Comparison of ENCODE assay signal across 8 cellular contexts in the genomic region with DNA sequence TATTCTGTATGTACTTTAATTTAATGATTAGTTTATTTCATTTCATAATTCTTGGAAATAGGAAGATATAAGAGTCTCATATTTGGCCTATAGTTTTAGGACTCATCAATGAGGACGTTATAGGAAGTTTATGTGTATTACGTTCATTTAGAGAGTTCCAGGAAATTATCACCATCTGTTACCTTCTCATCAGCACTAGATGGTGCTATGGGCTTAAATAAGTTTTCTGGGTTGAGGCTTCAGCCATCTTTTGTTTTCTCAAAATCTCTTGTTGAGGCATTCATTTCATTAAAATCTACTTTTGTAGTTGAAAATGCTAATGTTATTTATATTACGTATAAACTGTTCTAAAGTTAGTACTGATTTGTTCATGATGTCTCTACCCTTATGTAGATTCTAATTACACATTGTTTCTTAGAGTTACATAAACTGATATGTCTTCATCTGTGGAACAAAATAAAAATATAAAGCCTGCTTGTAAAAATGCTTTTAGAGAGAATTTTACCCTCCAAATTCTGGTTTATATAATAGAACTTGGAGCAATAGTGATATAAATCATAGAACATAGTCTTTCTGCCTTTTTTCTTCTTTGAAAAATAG.
A peak's percentile ranks its signal among the peaks of the same experiment; 100 is the strongest.
DNase-seq lines count a peak whose midpoint lies in the region; ATAC-seq lines count a peak whose summit lies in the region.

No MANE protein-coding gene starts in this region.

- H3K36me3 Mint-ChIP-seq in activated T-helper 17 cell treated with anti-CD3 and anti-CD28 coated beads, Interleukin-2, amount 50 U/mL, for 72 hours (ENCODE audit: low read depth): no peaks in the 10 kb centered on the region
- H3K36me3 Mint-ChIP-seq in activated T-cell treated with anti-CD3 and anti-CD28 coated beads, Interleukin-2, amount 50 U/mL, for 24 hours (ENCODE audit: low read depth): no peaks in the 10 kb centered on the region

- peak; percentile 72 for DNase-seq in DMS79 treated with DMSO at 0.1 percent for 48 hours (lab: John Stamatoyannopoulos, UW)
- DNase-seq in NCI-H2227 (lab: John Stamatoyannopoulos, UW; ENCODE audit: unreplicated experiment): peak; percentile 75
- DNase-seq in iPS-NIHi11 (ENCODE audit: low spot score): peak; percentile 52
- no peak for DNase-seq in stimulated activated naive CD8-positive, alpha-beta T cell treated with anti-CD3 and anti-CD28 coated beads, Interleukin-15, amount 100 ng/mL, for 72 hours
- no peak for DNase-seq in activated T-cell treated with anti-CD3 and anti-CD28 coated beads, Interleukin-2, amount 50 U/mL, for 24 hours

- no peak overlapping the region for H3K4me3 Mint-ChIP-seq in activated T-helper 17 cell treated with anti-CD3 and anti-CD28 coated beads, Interleukin-2, amount 50 U/mL, for 72 hours
- H3K4me3 Mint-ChIP-seq in stimulated activated naive CD8-positive, alpha-beta T cell treated with anti-CD3 and anti-CD28 coated beads, Interleukin-15, amount 100 ng/mL, for 72 hours: no peak overlapping the region
- H3K4me3 Mint-ChIP-seq in activated T-cell treated with anti-CD3 and anti-CD28 coated beads, Interleukin-2, amount 50 U/mL, for 24 hours: no peak overlapping the region

- no peak overlapping the region for H3K27ac Mint-ChIP-seq in activated T-helper 17 cell treated with anti-CD3 and anti-CD28 coated beads, Interleukin-2, amount 50 U/mL, for 72 hours
- H3K27ac Mint-ChIP-seq in stimulated activated naive CD8-positive, alpha-beta T cell treated with anti-CD3 and anti-CD28 coated beads, Interleukin-15, amount 100 ng/mL, for 72 hours: peak overlapping the region in 1 of 2 donors; percentile 40
- H3K27ac Mint-ChIP-seq in activated T-cell treated with anti-CD3 and anti-CD28 coated beads, Interleukin-2, amount 50 U/mL, for 24 hours: no peak overlapping the region

- H3K27me3 Mint-ChIP-seq in activated T-helper 17 cell treated with anti-CD3 and anti-CD28 coated beads, Interleukin-2, amount 50 U/mL, for 72 hours: peaks cover 4% of the 10 kb centered on the region
- no peaks in the 10 kb centered on the region for H3K27me3 Mint-ChIP-seq in stimulated activated naive CD8-positive, alpha-beta T cell treated with anti-CD3 and anti-CD28 coated beads, Interleukin-15, amount 100 ng/mL, for 72 hours
- peaks cover 2% of the 10 kb centered on the region for H3K27me3 Mint-ChIP-seq in activated T-cell treated with anti-CD3 and anti-CD28 coated beads, Interleukin-2, amount 50 U/mL, for 24 hours

- H3K9me3 Mint-ChIP-seq in activated T-helper 17 cell treated with anti-CD3 and anti-CD28 coated beads, Interleukin-2, amount 50 U/mL, for 72 hours: no peaks in the 10 kb centered on the region
- H3K9me3 Mint-ChIP-seq in stimulated activated naive CD8-positive, alpha-beta T cell treated with anti-CD3 and anti-CD28 coated beads, Interleukin-15, amount 100 ng/mL, for 72 hours: no peaks in the 10 kb centered on the region
- H3K9me3 Mint-ChIP-seq in activated T-cell treated with anti-CD3 and anti-CD28 coated beads, Interleukin-2, amount 50 U/mL, for 24 hours: no peaks in the 10 kb centered on the region

- peak; percentile 89 for ATAC-seq in GM19438 (IDR thresholded peaks at IDR 0.05; ENCODE audit: low read depth, unreplicated experiment)
- peak; percentile 96 for ATAC-seq in HG03378 (IDR thresholded peaks at IDR 0.05; ENCODE audit: unreplicated experiment)
- peak; percentile 68 for ATAC-seq in activated T-helper 17 cell treated with anti-CD3 and anti-CD28 coated beads, Interleukin-2, amount 50 U/mL, for 72 hours (replicated peaks)
- peak; percentile 84 for ATAC-seq in stimulated activated naive CD8-positive, alpha-beta T cell treated with anti-CD3 and anti-CD28 coated beads, Interleukin-15, amount 100 ng/mL, for 72 hours

- no peaks in the 10 kb centered on the region for H3K4me1 Mint-ChIP-seq in activated T-helper 17 cell treated with anti-CD3 and anti-CD28 coated beads, Interleukin-2, amount 50 U/mL, for 72 hours
- H3K4me1 Mint-ChIP-seq in stimulated activated naive CD8-positive, alpha-beta T cell treated with anti-CD3 and anti-CD28 coated beads, Interleukin-15, amount 100 ng/mL, for 72 hours: peaks cover 5% of the 10 kb centered on the region
- no peaks in the 10 kb centered on the region for H3K4me1 Mint-ChIP-seq in activated T-cell treated with anti-CD3 and anti-CD28 coated beads, Interleukin-2, amount 50 U/mL, for 24 hours (ENCODE audit: low read depth)

Comparison
In these comparisons a context has a peak if more than half of its experiments do, and no peak if none do; other contexts are left out.
1. DNase-seq: peak in DMS79 treated with DMSO at 0.1 percent for 48 hours (single experiment), NCI-H2227 (single experiment) and iPS-NIHi11 (single experiment); none in stimulated activated naive CD8-positive, alpha-beta T cell treated with anti-CD3 and anti-CD28 coated beads, Interleukin-15, amount 100 ng/mL, for 72 hours (0 of 2) and activated T-cell treated with anti-CD3 and anti-CD28 coated beads, Interleukin-2, amount 50 U/mL, for 24 hours (single experiment).
2. Peak in every context shown above with its lines, with median percentiles within 50 percentile points of each other: ATAC-seq.